8 cellular contexts compared by ENCODE assay signal in the genomic region with DNA sequence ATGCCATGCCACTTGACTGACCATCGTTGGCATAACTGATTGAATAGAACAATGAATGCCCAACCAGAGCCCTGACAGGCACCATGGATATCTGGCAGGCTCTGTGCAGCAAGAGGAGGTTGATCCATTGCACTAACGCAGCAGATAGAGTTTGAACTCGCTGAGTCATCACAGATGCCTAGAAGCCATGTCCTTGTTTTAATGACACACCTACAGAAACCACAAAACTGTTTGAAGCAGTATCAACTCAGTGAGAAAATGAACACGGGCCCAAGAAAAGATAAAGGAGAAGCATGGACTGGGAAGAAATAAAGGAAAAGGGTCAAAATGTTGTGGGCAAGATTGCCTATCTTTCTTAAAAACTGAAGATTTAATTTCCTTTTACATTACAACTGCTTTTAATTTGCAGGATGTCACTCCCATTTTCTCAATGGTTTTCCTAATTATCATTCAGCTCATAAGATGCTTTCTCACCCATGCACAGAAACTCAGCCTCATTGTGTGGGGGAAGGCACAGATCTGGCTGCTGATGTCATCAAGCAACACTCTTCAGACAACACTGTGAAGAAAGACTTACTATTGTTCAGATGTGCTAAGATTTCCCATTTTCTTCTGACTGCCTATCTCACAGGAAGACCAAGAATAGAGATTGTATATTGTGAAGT.
DNase-seq lines count a peak whose midpoint lies in the region; ATAC-seq, FAIRE-seq and TF ChIP-seq lines count a peak whose summit lies in the region.

No MANE protein-coding gene starts in this region.

- H3K27me3 Mint-ChIP-seq in T-helper 2 cell treated with Interferon-gamma antibody and Interleukin-4, amounts not matched to agents 5 μg/mL and 100 μg/mL, for 36 hours (ENCODE audit: low read depth), result peaks cover 3% of the 10 kb centered on the region

- H3K27me3 ChIP-seq in uterus, result no peaks in the 10 kb centered on the region

- peak overlapping the region; percentile 65 to 70 for H3K27ac ChIP-seq in uterus

- H3K4me1 ChIP-seq in uterus, result no peaks in the 10 kb centered on the region

- no peaks in the 10 kb centered on the region for H3K9me3 ChIP-seq in uterus

- peak overlapping the region; percentile 50 for H3K4me3 Mint-ChIP-seq in T-helper 2 cell treated with Interferon-gamma antibody and Interleukin-4, amounts not matched to agents 5 μg/mL and 100 μg/mL, for 36 hours

- H3K36me3 ChIP-seq in uterus, result no peaks in the 10 kb centered on the region

- TF ChIP-seq CTCF in uterus (IDR thresholded peaks at IDR 0.05), result no peak

- TF ChIP-seq POLR2A in H54 (IDR thresholded peaks at IDR 0.05; ENCODE audit: low read depth, low read length) (no peak), uterus (IDR thresholded peaks at IDR 0.05) (no peak)

- H3K9me3 Mint-ChIP-seq in T-helper 2 cell treated with Interferon-gamma antibody and Interleukin-4, amounts not matched to agents 5 μg/mL and 100 μg/mL, for 36 hours, result peaks cover 11% of the 10 kb centered on the region

- H3K4me3 ChIP-seq in uterus, result no peak overlapping the region

- ATAC-seq in sciatic nerve (no peak), HG03159 (IDR thresholded peaks at IDR 0.05; ENCODE audit: unreplicated experiment) (no peak)

- peak; percentile 64 for FAIRE-seq in H54 (lab: Jason Lieb, UNC)

- H3K27ac Mint-ChIP-seq in T-helper 2 cell treated with Interferon-gamma antibody and Interleukin-4, amounts not matched to agents 5 μg/mL and 100 μg/mL, for 36 hours, result peak overlapping the region; percentile 72

- peaks cover 4% of the 10 kb centered on the region for H3K36me3 Mint-ChIP-seq in T-helper 2 cell treated with Interferon-gamma antibody and Interleukin-4, amounts not matched to agents 5 μg/mL and 100 μg/mL, for 36 hours (ENCODE audit: low read depth)

- intact Hi-C loops in uterus (cut with DNase I; ENCODE audit: low total_unique reads), result no loop called here
- intact Hi-C loops in sciatic nerve (cut with DNase I), result no loop called here

- H3K4me1 Mint-ChIP-seq in T-helper 2 cell treated with Interferon-gamma antibody and Interleukin-4, amounts not matched to agents 5 μg/mL and 100 μg/mL, for 36 hours (ENCODE audit: low read depth), result peaks cover 49% of the 10 kb centered on the region

- DNase-seq in DMS79 (lab: John Stamatoyannopoulos, UW) (peak; percentile 38), H54 (ENCODE audit: insufficient read length, low spot score) (no peak), foreskin melanocyte (peak; percentile 63), uterus (no peak), sciatic nerve (ENCODE audit: low spot score) (no peak), NCI-H1694 treated with DMSO at 0.1 percent for 48 hours (lab: John Stamatoyannopoulos, UW) (no peak)
- DNase-seq in T-helper 2 cell treated with Interferon-gamma antibody and Interleukin-4, amounts not matched to agents 5 μg/mL and 100 μg/mL, for 36 hours (ENCODE audit: low spot score), result peak; percentile 38

Comparison
In these comparisons a context has a peak if more than half of its experiments do, and no peak if none do; other contexts are left out.
1. DNase-seq: peak in DMS79 (single experiment), T-helper 2 cell treated with Interferon-gamma antibody and Interleukin-4, amounts not matched to agents 5 μg/mL and 100 μg/mL, for 36 hours (single experiment) and foreskin melanocyte (single experiment); none in H54 (single experiment), uterus (0 of 2), sciatic nerve (single experiment) and NCI-H1694 treated with DMSO at 0.1 percent for 48 hours (single experiment).